ENCODE assay signal across 8 cellular contexts in the genomic region with DNA sequence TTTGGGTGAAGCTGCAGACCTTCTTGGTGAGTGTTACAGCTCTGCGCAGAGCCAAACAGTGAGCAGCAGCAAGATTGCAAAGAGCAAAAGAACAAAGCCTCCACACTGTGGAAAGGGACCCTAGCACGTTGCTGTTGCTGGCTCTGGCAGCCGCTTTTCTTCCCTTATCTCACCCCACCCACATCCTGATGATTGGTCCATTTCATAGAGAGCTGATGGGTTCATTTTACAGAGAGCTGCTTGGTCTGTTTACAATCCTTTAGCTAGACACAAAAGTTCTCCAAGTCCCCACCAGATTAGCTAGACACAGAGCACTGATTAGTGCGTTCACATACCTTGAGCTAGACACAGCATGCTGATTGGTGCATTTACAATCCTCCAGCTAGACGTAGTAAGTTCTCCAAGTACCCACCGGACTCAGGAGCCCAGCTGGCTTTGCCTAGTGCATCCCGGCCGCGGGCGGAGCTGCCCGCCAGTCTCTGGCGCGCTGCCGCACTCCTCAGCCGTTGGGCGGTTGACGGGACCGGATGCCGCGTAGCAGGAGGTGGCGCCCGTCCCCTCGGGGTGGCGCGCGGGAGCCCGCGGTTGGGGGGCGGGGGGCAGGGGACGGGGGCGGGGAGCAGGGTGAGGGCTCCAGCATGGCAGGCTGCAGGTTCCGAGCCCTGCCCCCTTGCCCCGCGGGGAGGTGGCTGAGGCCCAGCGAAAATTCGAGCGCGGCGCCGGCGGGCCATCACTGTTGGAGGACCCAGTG.
DNase-seq lines count a peak whose midpoint lies in the region; ATAC-seq and TF ChIP-seq lines count a peak whose summit lies in the region.
"Not testable (repeated sequence)": the region's sequence is repeated elsewhere in the genome, so short reads cannot be mapped to it uniquely, and the experiment has no call there.

No MANE protein-coding gene starts in this region.

- not testable (repeated sequence) for TF ChIP-seq CTCF in esophagus muscularis mucosa (IDR thresholded peaks at IDR 0.05)

- not testable (repeated sequence) for H3K27me3 ChIP-seq in esophagus muscularis mucosa

- ATAC-seq in GM18498 (IDR thresholded peaks at IDR 0.05; ENCODE audit: unreplicated experiment) (peak; percentile 61), HG03139 (IDR thresholded peaks at IDR 0.05; ENCODE audit: unreplicated experiment) (peak; percentile 45)

- not testable (repeated sequence) for H3K36me3 ChIP-seq in esophagus muscularis mucosa; urinary bladder (ENCODE audit: insufficient read depth)

- TF ChIP-seq EP300 in esophagus muscularis mucosa (IDR thresholded peaks at IDR 0.05), result not testable (repeated sequence)

- intact Hi-C loops in esophagus muscularis mucosa (cut with DNase I), result not testable (repeated sequence)

- peak; percentile 68 for DNase-seq in T follicular helper cell (ENCODE audit: low read depth)
- peak; percentile 70 for DNase-seq in activated gamma-delta T cell treated with Interleukin-2 at 50 U/mL for 16 hours
- not testable (repeated sequence) for DNase-seq in esophagus muscularis mucosa (ENCODE audit: extremely low spot score)
- peak; percentile 48 to 65 for DNase-seq in lung microvascular endothelial cell (ENCODE audit: low read depth in 2 of 2)
- peak; percentile 64 for DNase-seq in stimulated activated CD4-positive, alpha-beta T cell treated with anti-CD3 and anti-CD28 coated beads, Interleukin-12 subunit alpha, Interleukin-12 subunit beta, amount 100 ng/mL, for 4 hours

- TF ChIP-seq POLR2A in esophagus muscularis mucosa (IDR thresholded peaks at IDR 0.05; ENCODE audit: low read depth), result not testable (repeated sequence)

- WGBS in esophagus muscularis mucosa, result 0% methylated on average over 3 of the region's 41 CpGs
- under 1% methylated on average over 24 of the region's 41 CpGs for WGBS in urinary bladder

- peak overlapping the region; percentile 88 to 92 (median 90) for H3K27ac ChIP-seq in esophagus muscularis mucosa (replicated peaks in 1 of 4)
- not testable (repeated sequence) for H3K27ac ChIP-seq in urinary bladder (ENCODE audit: low read depth)

- not testable (repeated sequence) for H3K4me1 ChIP-seq in esophagus muscularis mucosa; urinary bladder (ENCODE audit: insufficient read depth)

- H3K4me3 ChIP-seq in esophagus muscularis mucosa (peak overlapping the region; percentile 58 to 76 (median 66)), urinary bladder (ENCODE audit: low read depth, low read length) (peak overlapping the region; percentile 43)

- H3K9me3 ChIP-seq in esophagus muscularis mucosa, result not testable (repeated sequence)
